In genomic region chr15:81939604-81940440, GRCh38 we compare ENCODE assay signal across 8 cellular contexts.
DNase-seq lines count a peak whose midpoint lies in the region; ATAC-seq, FAIRE-seq and TF ChIP-seq lines count a peak whose summit lies in the region.

No MANE protein-coding gene starts in this region.

- intact Hi-C loops in lower lobe of right lung (cut with DNase I), result no loop called here

- peak overlapping the region; percentile 70 for H3K27ac Mint-ChIP-seq in astrocyte (ENCODE audit: unreplicated experiment)

- H3K27me3 Mint-ChIP-seq in astrocyte (ENCODE audit: low read depth, unreplicated experiment), result peaks cover 3% of the 10 kb centered on the region

- H3K4me3 ChIP-seq in astrocyte (ENCODE audit: insufficient read depth, low read depth, low read length), result no peak overlapping the region
- no peak overlapping the region for H3K4me3 ChIP-seq in lower lobe of right lung

- H4K20me1 ChIP-seq in astrocyte (ENCODE audit: insufficient read depth, low read length), result no peaks in the 10 kb centered on the region

- peak; percentile 41 for DNase-seq in activated CD4-positive, alpha-beta T cell treated with anti-CD3 and anti-CD28 coated beads for 48 hours
- no peak for DNase-seq in activated CD4-positive, alpha-beta T cell treated with anti-CD3 and anti-CD28 coated beads, Interleukin-2, amount 50 U/mL, for 1 hour
- DNase-seq in LHCN-M2 (ENCODE audit: low read depth) (peak; percentile 51), astrocyte (ENCODE audit: low read depth) (peak; percentile 16), lower lobe of right lung (no peak), superior temporal gyrus (ENCODE audit: extremely low spot score) (no peak)

- no peak overlapping the region for H3K9ac ChIP-seq in astrocyte (ENCODE audit: low read length)

- H3K9me3 Mint-ChIP-seq in astrocyte (ENCODE audit: unreplicated experiment), result no peaks in the 10 kb centered on the region

- ATAC-seq in lower lobe of right lung (no peak), HG02759 (IDR thresholded peaks at IDR 0.05; ENCODE audit: unreplicated experiment) (no peak), GM19463 (IDR thresholded peaks at IDR 0.05; ENCODE audit: unreplicated experiment) (no peak)

- H3K27ac ChIP-seq in astrocyte (ENCODE audit: low read depth, low read length), result peak overlapping the region; percentile 12
- H3K27ac ChIP-seq in lower lobe of right lung, result no peak overlapping the region

- no peaks in the 10 kb centered on the region for H3K79me2 ChIP-seq in astrocyte (ENCODE audit: insufficient read depth, low read length)

- no peaks in the 10 kb centered on the region for H3K9me3 ChIP-seq in astrocyte (ENCODE audit: insufficient read depth, low read depth, low read length)
- H3K9me3 ChIP-seq in lower lobe of right lung, result peaks cover 15% of the 10 kb centered on the region

- FAIRE-seq in astrocyte (lab: Jason Lieb, UNC), result peak; percentile 13

- no peak overlapping the region for H2AFZ ChIP-seq in astrocyte (ENCODE audit: low read depth, low read length)

- H3K4me1 ChIP-seq in astrocyte (ENCODE audit: insufficient read depth, low read length) (peaks cover 5% of the 10 kb centered on the region), lower lobe of right lung (no peaks in the 10 kb centered on the region)

- peaks cover 20% of the 10 kb centered on the region for H3K4me1 Mint-ChIP-seq in astrocyte (ENCODE audit: low read depth, unreplicated experiment)

- H3K27me3 ChIP-seq in astrocyte (ENCODE audit: insufficient read depth, low read length) (no peaks in the 10 kb centered on the region), lower lobe of right lung (ENCODE audit: low read depth) (no peaks in the 10 kb centered on the region)

- TF ChIP-seq CTCF in astrocyte (IDR thresholded peaks at IDR 0.05; ENCODE audit: insufficient read depth, low read depth, low read length) (peak; percentile 76), lower lobe of right lung (IDR thresholded peaks at IDR 0.05) (peak; percentile 46)

- H3K36me3 ChIP-seq in astrocyte (ENCODE audit: insufficient read depth, low read length) (no peaks in the 10 kb centered on the region), lower lobe of right lung (no peaks in the 10 kb centered on the region)

- H3K4me2 ChIP-seq in astrocyte (ENCODE audit: low read length), result no peak overlapping the region

- no peaks in the 10 kb centered on the region for H3K36me3 Mint-ChIP-seq in astrocyte (ENCODE audit: low read depth, unreplicated experiment)

- H3K4me3 Mint-ChIP-seq in astrocyte (ENCODE audit: unreplicated experiment), result no peak overlapping the region

Comparison
In these comparisons a context has a peak if more than half of its experiments do, and no peak if none do; other contexts are left out.
1. DNase-seq: peak in activated CD4-positive, alpha-beta T cell treated with anti-CD3 and anti-CD28 coated beads for 48 hours (single experiment), LHCN-M2 (single experiment) and astrocyte (single experiment); none in activated CD4-positive, alpha-beta T cell treated with anti-CD3 and anti-CD28 coated beads, Interleukin-2, amount 50 U/mL, for 1 hour (single experiment), lower lobe of right lung (single experiment) and superior temporal gyrus (single experiment).